8 cellular contexts compared by ENCODE assay signal in the genomic region with DNA sequence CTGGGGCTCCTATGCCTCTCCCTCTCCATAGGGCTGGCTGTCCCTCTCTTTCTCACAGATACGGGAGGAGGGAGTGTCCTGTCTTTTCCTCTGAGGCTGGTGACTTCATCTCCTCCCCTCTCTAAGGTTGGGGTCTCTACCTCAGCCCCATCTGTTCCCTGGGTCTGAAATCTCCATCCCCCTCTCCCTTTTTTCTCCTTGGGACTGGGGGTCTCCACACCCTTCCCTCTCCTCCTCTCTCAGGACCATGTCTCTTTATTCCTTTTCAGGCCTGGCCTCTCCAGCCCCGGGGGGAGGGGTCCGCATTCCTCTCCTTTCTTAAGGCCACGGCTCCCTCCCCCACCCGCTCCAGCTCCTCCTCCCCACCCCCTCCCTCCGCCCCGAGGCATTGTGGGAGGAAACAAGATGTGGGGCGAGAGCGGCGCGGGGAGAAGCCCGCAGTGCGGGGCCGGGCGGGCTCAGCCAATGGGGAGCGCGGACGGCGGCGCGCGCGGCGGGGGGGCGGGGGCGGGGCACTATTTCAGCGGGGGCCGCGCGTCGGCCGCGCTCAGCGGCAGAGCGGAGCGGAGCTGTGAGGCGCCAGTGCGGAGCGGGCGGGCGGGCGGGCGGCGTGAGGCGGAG. TPM values are rescaled to one million over a fixed set of nuclear protein-coding genes. Genes with fewer than 3 reads are reported as not detected.
A peak's percentile ranks its signal among the peaks of the same experiment; 100 is the strongest.
DNase-seq lines count a peak whose midpoint lies in the region; FAIRE-seq and TF ChIP-seq lines count a peak whose summit lies in the region.

A gene (plus strand): TSS at position 550 of the 621 bp plus-strand sequence. CDS start 3,672 bp downstream, outside the sequence.

- no peak for TF ChIP-seq EP300 in stomach (IDR thresholded peaks at IDR 0.05)

- peaks cover 32% of the 10 kb centered on the region for H3K36me3 ChIP-seq in MG63
- peaks cover 4 to 21% (median 19%) of the 10 kb centered on the region in 4 donors for H3K36me3 ChIP-seq in stomach

- H3K9me3 ChIP-seq in MG63 (no peaks in the 10 kb centered on the region), stomach (no peaks in the 10 kb centered on the region)

- H3K4me3 ChIP-seq in MG63: peak within 1 kb of the TSS; percentile 93
- H3K4me3 ChIP-seq in foreskin fibroblast (ENCODE audit: low read depth in 1 of 2, low read length in 2 of 2): peak within 1 kb of the TSS; percentile 83 to 94
- H3K4me3 ChIP-seq in stomach: peak within 1 kb of the TSS; percentile 79 to 99 (median 98)

- H3K36me3 Mint-ChIP-seq in neural crest cell (ENCODE audit: low read depth): peaks cover 19% of the 10 kb centered on the region

- FAIRE-seq in H54 (lab: Jason Lieb, UNC): no peak

- H3K4me3 Mint-ChIP-seq in neural crest cell: peak within 1 kb of the TSS; percentile 91

- peaks cover 2% of the 10 kb centered on the region for H3K27me3 Mint-ChIP-seq in neural crest cell (ENCODE audit: low read depth)

- TF ChIP-seq CTCF in foreskin fibroblast (IDR thresholded peaks at IDR 0.05; ENCODE audit: low read depth, low read length) (no peak), neural crest cell (conservative IDR thresholded peaks at IDR 0.05) (no peak), stomach (IDR thresholded peaks at IDR 0.05) (no peak)

- H3K4me1 Mint-ChIP-seq in neural crest cell: peaks cover 68% of the 10 kb centered on the region

- H3K9me3 Mint-ChIP-seq in neural crest cell: no peaks in the 10 kb centered on the region

- intact Hi-C loops in stomach (cut with DNase I; ENCODE audit: low total_unique reads): loop anchor here (10.0 kb wide), 1 partner anchor 218 kb away; no protein-coding TSS in a partner anchor

- peaks cover 6% of the 10 kb centered on the region for H3K27me3 ChIP-seq in MG63
- no peaks in the 10 kb centered on the region for H3K27me3 ChIP-seq in stomach

- 0 to 4% (median 1%) methylated on average over 7 to 35 of the region's 45 CpGs for WGBS in stomach, 5 donors

- H3K27ac ChIP-seq in stomach: peak within 1 kb of the TSS; percentile 94 to 98 (median 97)

- H3K4me1 ChIP-seq in stomach: peaks cover 24 to 49% (median 46%) of the 10 kb centered on the region in 4 donors

- DNase-seq in Daoy (ENCODE audit: low read depth) (peak; percentile 85), H54 (ENCODE audit: insufficient read length, low spot score) (peak; percentile 98), MG63 (peak; percentile 94), SHP77 treated with DMSO at 0.1 percent for 48 hours (lab: John Stamatoyannopoulos, UW) (peak; percentile 58), activated gamma-delta T cell treated with Interleukin-2 at 50 U/mL for 16 hours (peak; percentile 87), foreskin fibroblast (peak; percentile 92 to 97), neural crest cell (ENCODE audit: low read depth, low spot score) (peak; percentile 87), stomach (peak; percentile 94)

- TF ChIP-seq POLR2A in H54 (IDR thresholded peaks at IDR 0.05; ENCODE audit: low read depth, low read length) (peak; percentile 60), stomach (IDR thresholded peaks at IDR 0.05) (no peak)

- peak within 1 kb of the TSS; percentile 99 for H3K27ac Mint-ChIP-seq in neural crest cell (ENCODE audit: unreplicated experiment)

RNA-seq across cellular contexts. Expression of the gene that starts here (rescaled TPM):
- total RNA-seq in Daoy (2014; rRNA removed; shearing (Covaris generic)): 5.5 and 8.8 TPM in 2 replicates
- total RNA-seq in MG63 (2014; rRNA removed; shearing (Covaris generic); ENCODE audit: low replicate concordance): 10.2 and 12.8 TPM in 2 replicates
- total RNA-seq in neural crest cell: 95.9 and 99.9 TPM in 2 replicates
- 10 to 100 TPM in 3 of 5 donors, 1 to 10 TPM in 2; 5.8 to 40.6 (median 20.9) TPM for total RNA-seq in stomach
- polyA plus RNA-seq in stomach: 10 to 100 TPM; 18.5 to 29.4 (median 22.0) TPM

Comparison
In these comparisons a context has a peak if more than half of its experiments do, and no peak if none do; other contexts are left out.
1. Peak in every context shown above with its lines: DNase-seq, H3K4me3 ChIP-seq and H3K27ac ChIP-seq.